In genomic region chr10:11781114-11781513, GRCh38 we compare ENCODE assay signal across 8 cellular contexts. TPM values are rescaled to one million over a fixed set of nuclear protein-coding genes. Genes with fewer than 3 reads are reported as not detected.
"Had no signal": no experiment of that assay in that cellular context is flagged by ENCODE, and none has a peak within 500 bp of the region (broad histone marks: within the 10 kb centered on the region; RNA-seq: fewer than 3 reads in every experiment).

No MANE protein-coding gene starts in this region.

- H3K36me3 Mint-ChIP-seq: IgD-negative memory B cell had no signal

- H3K27me3 Mint-ChIP-seq: IgD-negative memory B cell had no signal

- H3K27ac Mint-ChIP-seq: IgD-negative memory B cell had no signal

- H3K4me3 ChIP-seq: K562 had no signal

- H3K9me3 Mint-ChIP-seq: IgD-negative memory B cell had no signal

- H3K4me3 Mint-ChIP-seq: IgD-negative memory B cell had no signal

- H3K27ac ChIP-seq: HL-60, KMS-11 had no signal

- DNase-seq: IMR-90, KBM-7, KG1 had no signal

- ATAC-seq: HepG2, K562 had no signal

RNA-seq across cellular contexts. Expression of gene ECHDC3, which starts 38.9 kb away (rescaled TPM):
- total RNA-seq: HepG2 had no signal
- polyA plus RNA-seq: HepG2 had no signal

RNA-seq across cellular contexts. Expression of gene PROSER2, which starts 42.0 kb away (rescaled TPM):
- polyA plus RNA-seq: IgD-negative memory B cell had no signal
